1 cellular context compared by ENCODE assay signal in the genomic region with DNA sequence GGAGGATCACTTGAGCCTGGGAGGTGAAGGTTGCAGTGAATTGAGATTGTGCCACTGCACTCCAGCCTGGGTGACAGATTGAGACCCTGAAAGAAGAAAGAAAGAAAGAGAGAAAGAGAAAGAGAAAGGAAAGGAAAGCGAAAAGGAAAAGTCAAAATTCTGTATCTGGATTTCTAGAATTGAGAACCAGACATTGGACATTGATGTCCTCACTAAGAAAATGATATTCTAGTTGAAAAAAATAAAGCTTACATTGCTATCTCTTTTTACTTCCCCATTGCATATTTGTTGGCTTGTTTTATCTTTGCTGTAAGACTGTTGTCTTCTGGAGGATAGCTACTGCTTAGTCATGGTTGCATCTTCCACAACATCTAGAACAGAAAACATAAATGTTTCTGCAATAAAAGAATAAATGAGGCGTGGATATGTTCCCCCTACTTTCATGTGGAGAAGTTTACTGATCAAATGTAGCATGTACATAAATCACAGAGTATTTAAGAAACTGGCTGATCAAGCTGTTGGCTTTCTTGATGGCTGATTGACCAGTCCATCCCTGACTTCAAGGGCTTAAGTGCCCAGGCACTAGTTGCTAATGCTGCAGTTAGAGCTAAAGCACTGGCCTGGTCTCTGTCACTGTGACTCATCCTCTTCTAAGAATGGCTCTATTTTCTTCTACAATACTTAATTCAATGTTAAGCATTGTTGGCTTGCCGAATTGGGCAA.
TF ChIP-seq lines count a peak whose summit lies in the region.

No MANE protein-coding gene starts in this region.

TF ChIP-seq in K562, 482 proteins besides CTCF, POLR2A, EP300 and RAD21 (continued from another document and continues in another):
- TF ChIP-seq ATF1 (CRISPR knock-in tag; IDR thresholded peaks at IDR 0.05) (no peak), ATF1 (tag; IDR thresholded peaks at IDR 0.05) (peak; percentile 20; the same call in 1 of the 2 replicates), RBM34 (IDR thresholded peaks at IDR 0.05; ENCODE audit: borderline replicate concordance, insufficient read depth, low read length) (no peak), HIVEP1 (CRISPR knock-in tag; IDR thresholded peaks at IDR 0.05) (no peak), TCF7 (IDR thresholded peaks at IDR 0.05; ENCODE audit: borderline replicate concordance) (no peak), CBFA2T3 (IDR thresholded peaks at IDR 0.05) (peak; percentile 75), NFE2L1 (tag; IDR thresholded peaks at IDR 0.05; ENCODE audit: borderline replicate concordance, low read depth) (peak; percentile 75; the same call in 1 of the 2 replicates), RBM14 (IDR thresholded peaks at IDR 0.05; ENCODE audit: borderline replicate concordance, insufficient read depth, low read depth, low read length) (no peak), POLR3G (IDR thresholded peaks at IDR 0.05; ENCODE audit: extremely low read depth, insufficient read length, insufficient replicate concordance) (no peak), ZNF644 (tag; IDR thresholded peaks at IDR 0.05; ENCODE audit: low read depth) (0 out of 2 replicates have a peak, but pooled peaks have one; percentile 69), SREBF1 (IDR thresholded peaks at IDR 0.05; ENCODE audit: borderline replicate concordance, low read depth, low read length) (no peak), EHMT2 (IDR thresholded peaks at IDR 0.05) (peak; percentile 57; the same call in 1 of the 2 replicates), SMARCE1 (IDR thresholded peaks at IDR 0.05) (peak; percentile 89), NFRKB (IDR thresholded peaks at IDR 0.05; ENCODE audit: low read depth) (0 out of 2 replicates have a peak, but pooled peaks have one; percentile 50), MTA3 (IDR thresholded peaks at IDR 0.05; ENCODE audit: borderline replicate concordance) (0 out of 2 replicates have a peak, but pooled peaks have one; percentile 46), MAZ (CRISPR knock-in tag; conservative IDR thresholded peaks at IDR 0.05 in 1 of 2, IDR thresholded peaks at IDR 0.05 in 1 of 2) (no peak), DNMT1 (IDR thresholded peaks at IDR 0.05) (0 out of 2 replicates have a peak, but pooled peaks have one; percentile 16), BCOR (IDR thresholded peaks at IDR 0.05) (0 out of 2 replicates have a peak, but pooled peaks have one; percentile 7), ZSCAN32 (CRISPR knock-in tag; IDR thresholded peaks at IDR 0.05) (no peak), DDX20 (tag; IDR thresholded peaks at IDR 0.05; ENCODE audit: low read depth) (0 out of 2 replicates have a peak, but pooled peaks have one; percentile 13), ELF4 (CRISPR knock-in tag; IDR thresholded peaks at IDR 0.05) (0 out of 2 replicates have a peak, but pooled peaks have one; percentile 22), E2F3 (CRISPR knock-in tag; IDR thresholded peaks at IDR 0.05) (peak; percentile 23; the same call in 1 of the 2 replicates), PML (IDR thresholded peaks at IDR 0.05; ENCODE audit: low read length) (peak; percentile 45; the same call in 1 of the 2 replicates), TCF3 (CRISPR knock-in tag; IDR thresholded peaks at IDR 0.05) (peak; percentile 75), JUNB (CRISPR knock-in tag; conservative IDR thresholded peaks at IDR 0.05) (no peak), LEF1 (IDR thresholded peaks at IDR 0.05) (peak; percentile 72), DPF2 (IDR thresholded peaks at IDR 0.05) (peak; percentile 90), TAL1 (IDR thresholded peaks at IDR 0.05) (peak; percentile 68), ZEB2 (IDR thresholded peaks at IDR 0.05) (peak; percentile 15; the same call in 1 of the 2 replicates), HMG20A (CRISPR knock-in tag; conservative IDR thresholded peaks at IDR 0.05) (no peak), FOXJ3 (CRISPR knock-in tag; IDR thresholded peaks at IDR 0.05) (no peak), THRAP3 (IDR thresholded peaks at IDR 0.05; ENCODE audit: borderline replicate concordance) (no peak; the same call in 1 of the 2 replicates), BRD9 (IDR thresholded peaks at IDR 0.05; ENCODE audit: low read depth, partially characterized antibody) (no peak), ZNF3 (CRISPR knock-in tag; IDR thresholded peaks at IDR 0.05) (no peak), GABPA (tag; conservative IDR thresholded peaks at IDR 0.05; ENCODE audit: low read depth) (peak; percentile 31; the same call in 1 of the 2 replicates), JUND (IDR thresholded peaks at IDR 0.05; ENCODE audit: borderline replicate concordance, low read depth, low read length) (peak; percentile 69; the same call in 1 of the 2 replicates), JUND (tag; IDR thresholded peaks at IDR 0.05; ENCODE audit: borderline replicate concordance, low read depth, low read length) (peak; percentile 89; the same call in 2 of the 3 replicates), NCOR1 (IDR thresholded peaks at IDR 0.05) (peak; percentile 49; the same call in 1 of the 2 replicates), MYNN (IDR thresholded peaks at IDR 0.05) (0 out of 2 replicates have a peak, but pooled peaks have one; percentile 21), MYNN (CRISPR knock-in tag; IDR thresholded peaks at IDR 0.05) (no peak), SMARCC2 (IDR thresholded peaks at IDR 0.05; ENCODE audit: low read depth) (peak; percentile 91), MAFG (tag; conservative IDR thresholded peaks at IDR 0.05) (peak; percentile 96), SMARCA4 (IDR thresholded peaks at IDR 0.05) (peak; percentile 93)
- TF ChIP-seq, protein P1, sequence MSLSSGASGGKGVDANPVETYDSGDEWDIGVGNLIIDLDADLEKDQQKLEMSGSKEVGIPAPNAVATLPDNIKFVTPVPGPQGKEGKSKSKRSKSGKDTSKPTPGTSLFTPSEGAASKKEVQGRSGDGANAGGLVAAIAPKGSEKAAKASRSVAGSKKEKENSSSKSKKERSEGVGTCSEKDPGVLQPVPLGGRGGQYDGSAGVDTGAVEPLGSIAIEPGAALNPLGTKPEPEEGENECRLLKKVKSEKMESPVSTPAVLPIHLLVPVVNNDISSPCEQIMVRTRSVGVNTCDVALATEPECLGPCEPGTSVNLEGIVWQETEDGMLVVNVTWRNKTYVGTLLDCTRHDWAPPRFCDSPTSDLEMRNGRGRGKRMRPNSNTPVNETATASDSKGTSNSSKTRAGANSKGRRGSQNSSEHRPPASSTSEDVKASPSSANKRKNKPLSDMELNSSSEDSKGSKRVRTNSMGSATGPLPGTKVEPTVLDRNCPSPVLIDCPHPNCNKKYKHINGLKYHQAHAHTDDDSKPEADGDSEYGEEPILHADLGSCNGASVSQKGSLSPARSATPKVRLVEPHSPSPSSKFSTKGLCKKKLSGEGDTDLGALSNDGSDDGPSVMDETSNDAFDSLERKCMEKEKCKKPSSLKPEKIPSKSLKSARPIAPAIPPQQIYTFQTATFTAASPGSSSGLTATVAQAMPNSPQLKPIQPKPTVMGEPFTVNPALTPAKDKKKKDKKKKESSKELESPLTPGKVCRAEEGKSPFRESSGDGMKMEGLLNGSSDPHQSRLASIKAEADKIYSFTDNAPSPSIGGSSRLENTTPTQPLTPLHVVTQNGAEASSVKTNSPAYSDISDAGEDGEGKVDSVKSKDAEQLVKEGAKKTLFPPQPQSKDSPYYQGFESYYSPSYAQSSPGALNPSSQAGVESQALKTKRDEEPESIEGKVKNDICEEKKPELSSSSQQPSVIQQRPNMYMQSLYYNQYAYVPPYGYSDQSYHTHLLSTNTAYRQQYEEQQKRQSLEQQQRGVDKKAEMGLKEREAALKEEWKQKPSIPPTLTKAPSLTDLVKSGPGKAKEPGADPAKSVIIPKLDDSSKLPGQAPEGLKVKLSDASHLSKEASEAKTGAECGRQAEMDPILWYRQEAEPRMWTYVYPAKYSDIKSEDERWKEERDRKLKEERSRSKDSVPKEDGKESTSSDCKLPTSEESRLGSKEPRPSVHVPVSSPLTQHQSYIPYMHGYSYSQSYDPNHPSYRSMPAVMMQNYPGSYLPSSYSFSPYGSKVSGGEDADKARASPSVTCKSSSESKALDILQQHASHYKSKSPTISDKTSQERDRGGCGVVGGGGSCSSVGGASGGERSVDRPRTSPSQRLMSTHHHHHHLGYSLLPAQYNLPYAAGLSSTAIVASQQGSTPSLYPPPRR (CRISPR knock-in tag; IDR thresholded peaks at IDR 0.05; ENCODE audit: borderline replicate concordance) = no peak
- TF ChIP-seq, protein P2, sequence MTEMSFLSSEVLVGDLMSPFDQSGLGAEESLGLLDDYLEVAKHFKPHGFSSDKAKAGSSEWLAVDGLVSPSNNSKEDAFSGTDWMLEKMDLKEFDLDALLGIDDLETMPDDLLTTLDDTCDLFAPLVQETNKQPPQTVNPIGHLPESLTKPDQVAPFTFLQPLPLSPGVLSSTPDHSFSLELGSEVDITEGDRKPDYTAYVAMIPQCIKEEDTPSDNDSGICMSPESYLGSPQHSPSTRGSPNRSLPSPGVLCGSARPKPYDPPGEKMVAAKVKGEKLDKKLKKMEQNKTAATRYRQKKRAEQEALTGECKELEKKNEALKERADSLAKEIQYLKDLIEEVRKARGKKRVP (CRISPR knock-in tag; IDR thresholded peaks at IDR 0.05) = peak; percentile 51; the same call in 1 of the 2 replicates
- TF ChIP-seq, protein P3, sequence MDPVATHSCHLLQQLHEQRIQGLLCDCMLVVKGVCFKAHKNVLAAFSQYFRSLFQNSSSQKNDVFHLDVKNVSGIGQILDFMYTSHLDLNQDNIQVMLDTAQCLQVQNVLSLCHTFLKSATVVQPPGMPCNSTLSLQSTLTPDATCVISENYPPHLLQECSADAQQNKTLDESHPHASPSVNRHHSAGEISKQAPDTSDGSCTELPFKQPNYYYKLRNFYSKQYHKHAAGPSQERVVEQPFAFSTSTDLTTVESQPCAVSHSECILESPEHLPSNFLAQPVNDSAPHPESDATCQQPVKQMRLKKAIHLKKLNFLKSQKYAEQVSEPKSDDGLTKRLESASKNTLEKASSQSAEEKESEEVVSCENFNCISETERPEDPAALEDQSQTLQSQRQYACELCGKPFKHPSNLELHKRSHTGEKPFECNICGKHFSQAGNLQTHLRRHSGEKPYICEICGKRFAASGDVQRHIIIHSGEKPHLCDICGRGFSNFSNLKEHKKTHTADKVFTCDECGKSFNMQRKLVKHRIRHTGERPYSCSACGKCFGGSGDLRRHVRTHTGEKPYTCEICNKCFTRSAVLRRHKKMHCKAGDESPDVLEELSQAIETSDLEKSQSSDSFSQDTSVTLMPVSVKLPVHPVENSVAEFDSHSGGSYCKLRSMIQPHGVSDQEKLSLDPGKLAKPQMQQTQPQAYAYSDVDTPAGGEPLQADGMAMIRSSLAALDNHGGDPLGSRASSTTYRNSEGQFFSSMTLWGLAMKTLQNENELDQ (CRISPR knock-in tag; IDR thresholded peaks at IDR 0.05; ENCODE audit: borderline replicate concordance) = no peak
- TF ChIP-seq, protein P4, sequence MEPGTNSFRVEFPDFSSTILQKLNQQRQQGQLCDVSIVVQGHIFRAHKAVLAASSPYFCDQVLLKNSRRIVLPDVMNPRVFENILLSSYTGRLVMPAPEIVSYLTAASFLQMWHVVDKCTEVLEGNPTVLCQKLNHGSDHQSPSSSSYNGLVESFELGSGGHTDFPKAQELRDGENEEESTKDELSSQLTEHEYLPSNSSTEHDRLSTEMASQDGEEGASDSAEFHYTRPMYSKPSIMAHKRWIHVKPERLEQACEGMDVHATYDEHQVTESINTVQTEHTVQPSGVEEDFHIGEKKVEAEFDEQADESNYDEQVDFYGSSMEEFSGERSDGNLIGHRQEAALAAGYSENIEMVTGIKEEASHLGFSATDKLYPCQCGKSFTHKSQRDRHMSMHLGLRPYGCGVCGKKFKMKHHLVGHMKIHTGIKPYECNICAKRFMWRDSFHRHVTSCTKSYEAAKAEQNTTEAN (CRISPR knock-in tag; IDR thresholded peaks at IDR 0.05) = no peak
- TF ChIP-seq, protein P5, sequence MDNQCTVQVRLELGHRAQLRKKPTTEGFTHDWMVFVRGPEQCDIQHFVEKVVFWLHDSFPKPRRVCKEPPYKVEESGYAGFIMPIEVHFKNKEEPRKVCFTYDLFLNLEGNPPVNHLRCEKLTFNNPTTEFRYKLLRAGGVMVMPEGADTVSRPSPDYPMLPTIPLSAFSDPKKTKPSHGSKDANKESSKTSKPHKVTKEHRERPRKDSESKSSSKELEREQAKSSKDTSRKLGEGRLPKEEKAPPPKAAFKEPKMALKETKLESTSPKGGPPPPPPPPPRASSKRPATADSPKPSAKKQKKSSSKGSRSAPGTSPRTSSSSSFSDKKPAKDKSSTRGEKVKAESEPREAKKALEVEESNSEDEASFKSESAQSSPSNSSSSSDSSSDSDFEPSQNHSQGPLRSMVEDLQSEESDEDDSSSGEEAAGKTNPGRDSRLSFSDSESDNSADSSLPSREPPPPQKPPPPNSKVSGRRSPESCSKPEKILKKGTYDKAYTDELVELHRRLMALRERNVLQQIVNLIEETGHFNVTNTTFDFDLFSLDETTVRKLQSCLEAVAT (IDR thresholded peaks at IDR 0.05) = peak in 1 of 2 experiments; percentile 58; a peak in 1 of 4 replicates
- TF ChIP-seq, protein P6, sequence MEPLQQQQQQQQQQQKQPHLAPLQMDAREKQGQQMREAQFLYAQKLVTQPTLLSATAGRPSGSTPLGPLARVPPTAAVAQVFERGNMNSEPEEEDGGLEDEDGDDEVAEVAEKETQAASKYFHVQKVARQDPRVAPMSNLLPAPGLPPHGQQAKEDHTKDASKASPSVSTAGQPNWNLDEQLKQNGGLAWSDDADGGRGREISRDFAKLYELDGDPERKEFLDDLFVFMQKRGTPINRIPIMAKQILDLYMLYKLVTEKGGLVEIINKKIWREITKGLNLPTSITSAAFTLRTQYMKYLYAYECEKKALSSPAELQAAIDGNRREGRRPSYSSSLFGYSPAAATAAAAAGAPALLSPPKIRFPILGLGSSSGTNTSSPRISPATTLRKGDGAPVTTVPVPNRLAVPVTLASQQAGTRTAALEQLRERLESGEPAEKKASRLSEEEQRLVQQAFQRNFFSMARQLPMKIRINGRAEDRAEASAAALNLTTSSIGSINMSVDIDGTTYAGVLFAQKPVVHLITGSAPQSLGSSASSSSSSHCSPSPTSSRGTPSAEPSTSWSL (CRISPR knock-in tag; IDR thresholded peaks at IDR 0.05; ENCODE audit: borderline replicate concordance) = no peak
- TF ChIP-seq, protein P7, sequence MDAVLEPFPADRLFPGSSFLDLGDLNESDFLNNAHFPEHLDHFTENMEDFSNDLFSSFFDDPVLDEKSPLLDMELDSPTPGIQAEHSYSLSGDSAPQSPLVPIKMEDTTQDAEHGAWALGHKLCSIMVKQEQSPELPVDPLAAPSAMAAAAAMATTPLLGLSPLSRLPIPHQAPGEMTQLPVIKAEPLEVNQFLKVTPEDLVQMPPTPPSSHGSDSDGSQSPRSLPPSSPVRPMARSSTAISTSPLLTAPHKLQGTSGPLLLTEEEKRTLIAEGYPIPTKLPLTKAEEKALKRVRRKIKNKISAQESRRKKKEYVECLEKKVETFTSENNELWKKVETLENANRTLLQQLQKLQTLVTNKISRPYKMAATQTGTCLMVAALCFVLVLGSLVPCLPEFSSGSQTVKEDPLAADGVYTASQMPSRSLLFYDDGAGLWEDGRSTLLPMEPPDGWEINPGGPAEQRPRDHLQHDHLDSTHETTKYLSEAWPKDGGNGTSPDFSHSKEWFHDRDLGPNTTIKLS (IDR thresholded peaks at IDR 0.05; ENCODE audit: borderline replicate concordance, low read depth) = no peak
- TF ChIP-seq, protein P8, sequence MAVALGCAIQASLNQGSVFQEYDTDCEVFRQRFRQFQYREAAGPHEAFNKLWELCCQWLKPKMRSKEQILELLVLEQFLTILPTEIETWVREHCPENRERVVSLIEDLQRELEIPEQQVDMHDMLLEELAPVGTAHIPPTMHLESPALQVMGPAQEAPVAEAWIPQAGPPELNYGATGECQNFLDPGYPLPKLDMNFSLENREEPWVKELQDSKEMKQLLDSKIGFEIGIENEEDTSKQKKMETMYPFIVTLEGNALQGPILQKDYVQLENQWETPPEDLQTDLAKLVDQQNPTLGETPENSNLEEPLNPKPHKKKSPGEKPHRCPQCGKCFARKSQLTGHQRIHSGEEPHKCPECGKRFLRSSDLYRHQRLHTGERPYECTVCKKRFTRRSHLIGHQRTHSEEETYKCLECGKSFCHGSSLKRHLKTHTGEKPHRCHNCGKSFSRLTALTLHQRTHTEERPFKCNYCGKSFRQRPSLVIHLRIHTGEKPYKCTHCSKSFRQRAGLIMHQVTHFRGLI (CRISPR knock-in tag; IDR thresholded peaks at IDR 0.05) = 0 out of 2 replicates have a peak, but pooled peaks have one; percentile 10
